ENCODE assay signal across 1 cellular context in genomic region chr12:57157588-57158173, GRCh38.
TF ChIP-seq lines count a peak whose summit lies in the region.

No MANE protein-coding gene starts in this region.

TF ChIP-seq in K562, 482 proteins besides CTCF, POLR2A, EP300 and RAD21:
- TF ChIP-seq KDM1A (IDR thresholded peaks at IDR 0.05) (peak; percentile 19 to 25; a peak in 1 of 4 replicates), CHD7 (IDR thresholded peaks at IDR 0.05; ENCODE audit: low read depth, low read length) (no peak), RBM25 (IDR thresholded peaks at IDR 0.05; ENCODE audit: low read depth, low read length, severe bottlenecking) (peak; percentile 62), SNAPC5 (CRISPR knock-in tag; IDR thresholded peaks at IDR 0.05) (no peak), EP400 (IDR thresholded peaks at IDR 0.05) (no peak), BCOR (IDR thresholded peaks at IDR 0.05) (peak; percentile 80), TFAP4 (CRISPR knock-in tag; IDR thresholded peaks at IDR 0.05; ENCODE audit: borderline replicate concordance) (no peak)
TF ChIP-seq in K562: peak in this region for 3.
